ENCODE assay signal across 8 cellular contexts in genomic region chr10:69061305-69062161, GRCh38. TPM values are rescaled to one million over a fixed set of nuclear protein-coding genes. Genes with fewer than 3 reads are reported as not detected.
DNase-seq lines count a peak whose midpoint lies in the region; ATAC-seq and TF ChIP-seq lines count a peak whose summit lies in the region.

No MANE protein-coding gene starts in this region.

- no peak overlapping the region for H3K4me2 ChIP-seq in mammary epithelial cell (ENCODE audit: insufficient read depth, low read depth, low read length)

- ATAC-seq in activated CD4-positive, CD25-positive, alpha-beta regulatory T cell treated with anti-CD3 and anti-CD28 coated beads, Interleukin-2, amount 50 U/mL, for 24 hours: peak; percentile 44 to 51
- ATAC-seq in HG02981 (IDR thresholded peaks at IDR 0.05; ENCODE audit: unreplicated experiment) (peak; percentile 51), left colon (peak; percentile 90)

- H2AFZ ChIP-seq in mammary epithelial cell (ENCODE audit: low read depth, low read length): no peak overlapping the region

- no peaks in the 10 kb centered on the region for H3K27me3 ChIP-seq in mammary epithelial cell (ENCODE audit: insufficient read depth, low read length)

- peaks cover 24% of the 10 kb centered on the region for H3K4me1 ChIP-seq in mammary epithelial cell (ENCODE audit: insufficient read depth, low read length)

- H3K36me3 ChIP-seq in mammary epithelial cell (ENCODE audit: insufficient read depth, low read length): no peaks in the 10 kb centered on the region

- no TSS peak for BruUV-seq in mammary epithelial cell (replicated peaks; lab: Mats Ljungman, UMichigan)

- 58% methylated on average over 19 of the region's 20 CpGs for WGBS in mammary epithelial cell (ENCODE audit: low coverage, missing lambda C conversion rate)

- H3K9ac ChIP-seq in mammary epithelial cell (ENCODE audit: insufficient read depth, low read length): no peak overlapping the region

- no peak overlapping the region for H3K27ac ChIP-seq in mammary epithelial cell (ENCODE audit: insufficient read depth, low read depth, low read length)

- in situ Hi-C loops in mammary epithelial cell (cut with MboI; ENCODE audit: low sequenced_read_pairs in 2 of 2): no loop called here

- H3K4me3 ChIP-seq in mammary epithelial cell (replicated peaks in 1 of 3; ENCODE audit: insufficient read depth in 1 of 3, low read depth in 2 of 3, low read length in 3 of 3): no peak overlapping the region

- H3K27ac Mint-ChIP-seq in stimulated activated naive CD8-positive, alpha-beta T cell treated with anti-CD3 and anti-CD28 coated beads, Interleukin-15, Interleukin-2, amounts not matched to agents 100 ng/mL and 50 ng/mL, for 24 hours: peak overlapping the region; percentile 89

- no peak for DNase-seq in activated CD4-positive, CD25-positive, alpha-beta regulatory T cell (lab: John Stamatoyannopoulos, UW)
- DNase-seq in SIG-M5 (lab: John Stamatoyannopoulos, UW) (peak; percentile 91), mammary epithelial cell (peak; percentile 60), left colon (peak in 1 of 2 donors; percentile 50), NCI-H748 treated with DMSO at 0.1 percent for 48 hours (lab: John Stamatoyannopoulos, UW) (no peak)

- no peaks in the 10 kb centered on the region for H3K79me2 ChIP-seq in mammary epithelial cell (ENCODE audit: insufficient read depth, low read length)

- CTCF ChIA-PET in mammary epithelial cell (lab: Charles Lee; ENCODE audit: low non-redundant PET): no interaction called here

- no peaks in the 10 kb centered on the region for H4K20me1 ChIP-seq in mammary epithelial cell (ENCODE audit: insufficient read depth, low read length)

- peaks cover 3% of the 10 kb centered on the region for H3K9me3 Mint-ChIP-seq in stimulated activated naive CD8-positive, alpha-beta T cell treated with anti-CD3 and anti-CD28 coated beads, Interleukin-15, Interleukin-2, amounts not matched to agents 100 ng/mL and 50 ng/mL, for 24 hours

- H3K4me3 Mint-ChIP-seq in stimulated activated naive CD8-positive, alpha-beta T cell treated with anti-CD3 and anti-CD28 coated beads, Interleukin-15, Interleukin-2, amounts not matched to agents 100 ng/mL and 50 ng/mL, for 24 hours: peak overlapping the region; percentile 78

- no peaks in the 10 kb centered on the region for H3K9me3 ChIP-seq in mammary epithelial cell (replicated peaks; ENCODE audit: insufficient read depth, low read length)

- no peaks in the 10 kb centered on the region for H3K27me3 Mint-ChIP-seq in stimulated activated naive CD8-positive, alpha-beta T cell treated with anti-CD3 and anti-CD28 coated beads, Interleukin-15, Interleukin-2, amounts not matched to agents 100 ng/mL and 50 ng/mL, for 24 hours

- dilution Hi-C loops in mammary epithelial cell (cut with HindIII; ENCODE audit: low sequenced_read_pairs): no loop called here

- TF ChIP-seq CTCF in mammary epithelial cell (conservative IDR thresholded peaks at IDR 0.05 in 1 of 2, IDR thresholded peaks at IDR 0.05 in 1 of 2; ENCODE audit: extremely low read depth in 1 of 2, insufficient read depth in 1 of 2, low read depth in 1 of 2, low read length in 2 of 2): no peak

- no peaks in the 10 kb centered on the region for H3K36me3 Mint-ChIP-seq in stimulated activated naive CD8-positive, alpha-beta T cell treated with anti-CD3 and anti-CD28 coated beads, Interleukin-15, Interleukin-2, amounts not matched to agents 100 ng/mL and 50 ng/mL, for 24 hours (ENCODE audit: low read depth)

- peaks cover 66% of the 10 kb centered on the region for H3K4me1 Mint-ChIP-seq in stimulated activated naive CD8-positive, alpha-beta T cell treated with anti-CD3 and anti-CD28 coated beads, Interleukin-15, Interleukin-2, amounts not matched to agents 100 ng/mL and 50 ng/mL, for 24 hours (ENCODE audit: low read depth)

- intact Hi-C loops in mammary epithelial cell (cut with micrococcal nuclease) (no loop called here), left colon (cut with DNase I, micrococcal nuclease) (no loop called here)

RNA-seq across cellular contexts. Expression of gene SRGN, which starts 26.4 kb away (rescaled TPM):
- total RNA-seq in mammary epithelial cell (1 to 10 TPM in 1 of 2 donors, under 1 TPM in 1; 0.92 to 1.0 TPM), left colon (10 to 100 TPM; 19.5 to 38.0 TPM)
- polyA plus RNA-seq in mammary epithelial cell: 2.0 TPM
- polyA minus RNA-seq in mammary epithelial cell: not detected

Comparison
In these comparisons a context has a peak if more than half of its experiments do, and no peak if none do; other contexts are left out.
1. DNase-seq: peak in SIG-M5 (single experiment) and mammary epithelial cell (single experiment); none in activated CD4-positive, CD25-positive, alpha-beta regulatory T cell (0 of 4) and NCI-H748 treated with DMSO at 0.1 percent for 48 hours (single experiment).
2. RNA of gene SRGN, which starts 26.4 kb away (total RNA-seq): 19.5 to 38.0 TPM in left colon; 0.92 to 1.0 TPM in mammary epithelial cell; every median in the first group is over 10 times any median in the second.
3. Peak in every context shown above with its lines, with median percentiles within 50 percentile points of each other: ATAC-seq.